ENCODE assay signal across 17 cellular contexts in the genomic region with DNA sequence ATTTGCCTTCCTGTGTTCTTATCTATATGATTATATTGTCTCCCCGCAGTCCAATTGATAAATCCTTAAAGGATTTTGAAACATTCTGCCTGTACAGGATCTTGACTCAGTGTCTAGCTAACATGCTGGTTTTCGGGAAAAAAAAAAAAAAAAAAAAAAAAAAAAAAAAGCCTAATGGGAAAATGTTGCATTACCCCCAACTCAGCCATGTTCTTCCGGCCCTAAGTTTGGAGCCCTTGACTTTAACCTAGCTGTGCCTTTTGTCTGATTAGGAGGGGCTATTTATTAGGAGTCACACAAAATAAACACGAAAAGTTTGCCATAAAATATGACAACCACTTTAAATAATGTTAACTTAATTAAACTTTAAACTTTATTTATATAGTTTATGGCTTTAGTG.
DNase-seq lines count a peak whose midpoint lies in the region; ATAC-seq and TF ChIP-seq lines count a peak whose summit lies in the region.
"Had no signal": no experiment of that assay in that cellular context is flagged by ENCODE, and none has a peak within 500 bp of the region (broad histone marks: within the 10 kb centered on the region; RNA-seq: fewer than 3 reads in every experiment).

No MANE protein-coding gene starts in this region.

- no peak overlapping the region for H2BK120ac ChIP-seq in mesenchymal stem cell (ENCODE audit: low read depth, low read length)

- H3K4ac ChIP-seq in mesenchymal stem cell (ENCODE audit: low read depth in 1 of 2, low read length in 2 of 2), result no peak overlapping the region

- no peak overlapping the region for H4K91ac ChIP-seq in mesenchymal stem cell (ENCODE audit: low read length)

- H3K18ac ChIP-seq in mesenchymal stem cell (ENCODE audit: low read depth in 1 of 2, low read length in 2 of 2), result no peak overlapping the region

- H3K23ac ChIP-seq in mesenchymal stem cell (ENCODE audit: low read length in 2 of 2), result no peak overlapping the region

- no peak overlapping the region for H3K4me3 ChIP-seq in GM23248
- no peak overlapping the region for H3K4me3 ChIP-seq in SJCRH30
- H3K4me3 ChIP-seq in mesenchymal stem cell (ENCODE audit: insufficient read depth in 1 of 2, low read depth in 1 of 2, low read length in 2 of 2), result no peak overlapping the region
- H3K4me3 ChIP-seq in smooth muscle cell, result no peak overlapping the region
- H3K4me3 ChIP-seq in naive thymus-derived CD4-positive, alpha-beta T cell (ENCODE audit: low read length), result no peak overlapping the region

- H3K27ac Mint-ChIP-seq in naive thymus-derived CD4-positive, alpha-beta T cell, result no peak overlapping the region
- H3K27ac Mint-ChIP-seq: CD8-positive, alpha-beta memory T cell had no signal

- H2AFZ ChIP-seq in GM23248 (no peak overlapping the region), mesenchymal stem cell (ENCODE audit: low read depth, low read length) (no peak overlapping the region), smooth muscle cell (ENCODE audit: low read depth) (no peak overlapping the region)

- H2BK12ac ChIP-seq in mesenchymal stem cell (ENCODE audit: low read length in 2 of 2), result no peak overlapping the region

- DNase-seq in GM23248 (no peak), SJCRH30 (peak in 1 of 2 experiments; percentile 11), mesenchymal stem cell (peak; percentile 84), smooth muscle cell (lab: John Stamatoyannopoulos, UW; ENCODE audit: unreplicated experiment) (no peak), HuH-7 (ENCODE audit: low spot score) (no peak)
- no peak for DNase-seq in naive thymus-derived CD4-positive, alpha-beta T cell
- DNase-seq: C1 segment of cervical spinal cord; CD8-positive, alpha-beta memory T cell; DMS79 treated with DMSO at 0.1 percent for 48 hours; H7; NCI-H1105 treated with DMSO at 0.1 percent for 48 hours; NCI-H2081 treated with DMSO at 0.1 percent for 48 hours; NCI-H510A; NCI-H748 treated with DMSO at 0.1 percent for 48 hours; Right ventricle myocardium superior; SK-N-SH had no signal

- H3K27me3 Mint-ChIP-seq in naive thymus-derived CD4-positive, alpha-beta T cell, result peaks cover 0 to 16% (median 0%) of the 10 kb centered on the region in 5 donors

- H3K9ac ChIP-seq in GM23248 (no peak overlapping the region), mesenchymal stem cell (ENCODE audit: low read length) (no peak overlapping the region), smooth muscle cell (ENCODE audit: low read depth) (no peak overlapping the region)
- H3K9ac ChIP-seq: SK-N-SH had no signal

- H4K8ac ChIP-seq in mesenchymal stem cell (ENCODE audit: low read length), result no peak overlapping the region

- in situ Hi-C loops in GM23248 (cut with MboI), result no loop called here

- H3F3A ChIP-seq in GM23248 (ENCODE audit: insufficient read depth), result peaks cover 23% of the 10 kb centered on the region
- H3F3A ChIP-seq in smooth muscle cell (ENCODE audit: low read depth), result peaks cover 5% of the 10 kb centered on the region

- no peak overlapping the region for H2AK5ac ChIP-seq in mesenchymal stem cell (ENCODE audit: low read length, severe bottlenecking)

- H3K36me3 Mint-ChIP-seq in naive thymus-derived CD4-positive, alpha-beta T cell, result no peaks in the 10 kb centered on the region
- H3K36me3 Mint-ChIP-seq: CD8-positive, alpha-beta memory T cell had no signal

- H3K9me3 ChIP-seq in GM23248 (ENCODE audit: low read depth) (no peaks in the 10 kb centered on the region), SJCRH30 (replicated peaks) (no peaks in the 10 kb centered on the region), mesenchymal stem cell (ENCODE audit: control insufficient read depth, low read length) (no peaks in the 10 kb centered on the region), smooth muscle cell (replicated peaks; ENCODE audit: low read depth) (no peaks in the 10 kb centered on the region)
- H3K9me3 ChIP-seq in naive thymus-derived CD4-positive, alpha-beta T cell (ENCODE audit: control insufficient read depth in 2 of 3, low read length in 3 of 3), result no peaks in the 10 kb centered on the region
- H3K9me3 ChIP-seq: SK-N-SH had no signal

- no peak overlapping the region for H2BK5ac ChIP-seq in mesenchymal stem cell (ENCODE audit: low read depth, low read length, poor library complexity, severe bottlenecking)

- POLR2A ChIA-PET in naive thymus-derived CD4-positive, alpha-beta T cell (lab: Charles Lee), result no interaction called here

- H3K79me1 ChIP-seq in mesenchymal stem cell (replicated peaks; ENCODE audit: low read length, poor library complexity, severe bottlenecking), result no peaks in the 10 kb centered on the region

- CTCF ChIA-PET in naive thymus-derived CD4-positive, alpha-beta T cell (lab: Charles Lee), result no interaction called here

- no peaks in the 10 kb centered on the region for H3K9me3 Mint-ChIP-seq in naive thymus-derived CD4-positive, alpha-beta T cell

- ATAC-seq in naive thymus-derived CD4-positive, alpha-beta T cell, result no peak
- no peak for ATAC-seq in HG03196 (IDR thresholded peaks at IDR 0.05; ENCODE audit: unreplicated experiment)

- H3K79me2 ChIP-seq in GM23248 (ENCODE audit: insufficient read depth), result no peaks in the 10 kb centered on the region
- H3K79me2 ChIP-seq in smooth muscle cell (ENCODE audit: low read depth), result no peaks in the 10 kb centered on the region

- H3K4me2 ChIP-seq in GM23248 (ENCODE audit: unreplicated experiment) (peak overlapping the region; percentile 47), mesenchymal stem cell (ENCODE audit: low read length, poor library complexity, severe bottlenecking) (no peak overlapping the region), smooth muscle cell (peak overlapping the region; percentile 39)
- H3K4me2 ChIP-seq: SK-N-SH had no signal

- no peaks in the 10 kb centered on the region for H3K27me3 ChIP-seq in GM23248 (replicated peaks; ENCODE audit: insufficient read depth)
- no peaks in the 10 kb centered on the region for H3K27me3 ChIP-seq in SJCRH30
- no peaks in the 10 kb centered on the region for H3K27me3 ChIP-seq in mesenchymal stem cell (ENCODE audit: control insufficient read depth in 1 of 2, insufficient read depth in 1 of 2, low read length in 2 of 2)
- no peaks in the 10 kb centered on the region for H3K27me3 ChIP-seq in smooth muscle cell (ENCODE audit: low read depth)
- no peaks in the 10 kb centered on the region for H3K27me3 ChIP-seq in naive thymus-derived CD4-positive, alpha-beta T cell (ENCODE audit: control insufficient read depth in 2 of 2, insufficient read depth in 2 of 2, low read length in 2 of 2)

- WGBS in GM23248 (ENCODE audit: low coverage in 1 of 2, low lambda C conversion rate in 2 of 2, missing lambda C conversion rate in 2 of 2), 2 experiments, result 97 to 98% methylated on average over 4 of the region's 4 CpGs
- WGBS in mesenchymal stem cell, result 45% methylated on average over 1 of the region's 4 CpGs
- WGBS in smooth muscle cell (ENCODE audit: low lambda C conversion rate), result 73% methylated on average over 4 of the region's 4 CpGs

- no peaks in the 10 kb centered on the region for H3K9me2 ChIP-seq in GM23248 (ENCODE audit: insufficient read depth)
- H3K9me2 ChIP-seq: SK-N-SH had no signal

- TF ChIP-seq CTCF in smooth muscle cell (IDR thresholded peaks at IDR 0.05; ENCODE audit: borderline replicate concordance, insufficient read depth, poor library complexity, severe bottlenecking), result no peak

- H4K20me1 ChIP-seq in GM23248 (ENCODE audit: insufficient read depth) (no peaks in the 10 kb centered on the region), smooth muscle cell (ENCODE audit: low read depth) (no peaks in the 10 kb centered on the region)

- H2BK15ac ChIP-seq in mesenchymal stem cell (ENCODE audit: low read depth, poor library complexity, severe bottlenecking), result no peak overlapping the region

- 0 out of 2 replicates have a peak overlapping the region, but pooled peaks have one; percentile 38 for H3K27ac ChIP-seq in GM23248
- 0 out of 2 replicates have a peak overlapping the region, but pooled peaks have one; percentile 7 for H3K27ac ChIP-seq in SJCRH30
- peak overlapping the region; percentile 83 for H3K27ac ChIP-seq in mesenchymal stem cell (ENCODE audit: low read length, poor library complexity, severe bottlenecking)
- H3K27ac ChIP-seq in smooth muscle cell (ENCODE audit: low read depth), result no peak overlapping the region
- no peak overlapping the region for H3K27ac ChIP-seq in naive thymus-derived CD4-positive, alpha-beta T cell (ENCODE audit: low read depth, low read length)

- intact Hi-C loops in naive thymus-derived CD4-positive, alpha-beta T cell (cut with micrococcal nuclease), result no loop called here

- no peak overlapping the region for H3K4me3 Mint-ChIP-seq in naive thymus-derived CD4-positive, alpha-beta T cell
- H3K4me3 Mint-ChIP-seq: CD8-positive, alpha-beta memory T cell had no signal

- H3K4me1 ChIP-seq in GM23248 (ENCODE audit: insufficient read depth) (peaks cover 49% of the 10 kb centered on the region), SJCRH30 (peaks cover 10% of the 10 kb centered on the region), mesenchymal stem cell (ENCODE audit: control insufficient read depth, insufficient read depth, low read depth, low read length) (peaks cover 7% of the 10 kb centered on the region), smooth muscle cell (ENCODE audit: low read depth) (peaks cover 6% of the 10 kb centered on the region)
- no peaks in the 10 kb centered on the region for H3K4me1 ChIP-seq in naive thymus-derived CD4-positive, alpha-beta T cell (ENCODE audit: control insufficient read depth in 2 of 2, insufficient read depth in 2 of 2, low read length in 2 of 2)

- no peak overlapping the region for H3K14ac ChIP-seq in mesenchymal stem cell (ENCODE audit: low read length in 2 of 2)

- no peaks in the 10 kb centered on the region for H3K36me3 ChIP-seq in GM23248 (ENCODE audit: low read depth)
- H3K36me3 ChIP-seq in SJCRH30, result no peaks in the 10 kb centered on the region
- no peaks in the 10 kb centered on the region for H3K36me3 ChIP-seq in mesenchymal stem cell (ENCODE audit: control insufficient read depth in 1 of 2, insufficient read depth in 2 of 2, low read depth in 1 of 2, low read length in 2 of 2)
- H3K36me3 ChIP-seq in smooth muscle cell (ENCODE audit: low read depth), result no peaks in the 10 kb centered on the region
- H3K36me3 ChIP-seq in naive thymus-derived CD4-positive, alpha-beta T cell (ENCODE audit: control insufficient read depth in 2 of 3, insufficient read depth in 3 of 3, low read length in 3 of 3), result no peaks in the 10 kb centered on the region

- no peaks in the 10 kb centered on the region for H3K4me1 Mint-ChIP-seq in naive thymus-derived CD4-positive, alpha-beta T cell
- H3K4me1 Mint-ChIP-seq: CD8-positive, alpha-beta memory T cell had no signal

Comparison
In these comparisons a context has a peak if more than half of its experiments do, and no peak if none do; other contexts are left out.
1. H3K27ac ChIP-seq: peak in GM23248 (single experiment), SJCRH30 (single experiment) and mesenchymal stem cell (single experiment); none in smooth muscle cell (single experiment) and naive thymus-derived CD4-positive, alpha-beta T cell (single experiment).